26 cellular contexts compared by ENCODE assay signal in the genomic region with DNA sequence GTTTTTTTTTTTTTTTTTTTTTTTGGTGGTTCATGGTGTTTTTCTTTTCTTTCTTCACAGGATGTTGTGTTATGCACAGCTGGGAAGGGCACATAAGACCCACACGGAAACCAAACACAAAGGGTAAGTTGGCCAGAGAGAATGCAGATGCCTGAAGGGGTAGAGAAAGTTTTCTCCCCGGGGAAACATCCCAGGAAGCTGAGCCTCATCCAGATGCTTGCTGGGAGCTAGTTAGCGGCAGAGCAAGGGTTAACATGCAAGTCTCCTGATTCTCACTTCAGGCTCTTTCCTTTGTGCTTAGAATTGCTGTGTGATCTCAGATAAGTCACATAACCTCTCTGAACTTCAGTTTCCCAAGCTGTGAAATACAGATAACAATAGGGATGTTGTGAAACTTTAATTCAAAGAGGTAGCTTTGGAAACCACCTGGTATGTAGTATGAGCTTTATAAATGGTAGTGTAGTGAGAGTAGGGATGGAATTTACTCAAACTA. TPM values are rescaled to one million over a fixed set of nuclear protein-coding genes. Genes with fewer than 3 reads are reported as not detected.
DNase-seq lines count a peak whose midpoint lies in the region; ATAC-seq lines count a peak whose summit lies in the region.
"Had no signal": no experiment of that assay in that cellular context is flagged by ENCODE, and none has a peak within 500 bp of the region (broad histone marks: within the 10 kb centered on the region; RNA-seq: fewer than 3 reads in every experiment).

No MANE protein-coding gene starts in this region.

- CTCF ChIA-PET in activated CD4-positive, alpha-beta T cell treated with anti-CD3 and anti-CD28 coated beads for 36 hours (lab: Charles Lee): interaction anchor here (0.5 to 2.0 kb wide), 12 partner anchors 11 to 1230 kb away, joined by 3 to 7 read pairs (median 4); partner anchors contain the start of gene GPR108
- CTCF ChIA-PET in CD8-positive, alpha-beta memory T cell (lab: Charles Lee): interaction anchor here (0.9 to 2.3 kb wide), 6 partner anchors 24 to 153 kb away, joined by 3 to 17 read pairs (median 3); partner anchors contain the start of gene GPR108
- CTCF ChIA-PET in activated CD8-positive, alpha-beta T cell treated with anti-CD3 and anti-CD28 coated beads, Interleukin-2, amount 10 ng/mL, durations not matched to agents 7 days and 5 days (lab: Charles Lee): interaction anchor here (0.7 to 1.4 kb wide), 5 partner anchors 8 to 463 kb away, joined by 3 to 10 read pairs (median 3); no protein-coding TSS in a partner anchor

- POLR2A ChIA-PET in activated CD4-positive, alpha-beta T cell treated with anti-CD3 and anti-CD28 coated beads for 36 hours (lab: Charles Lee): interaction anchor here (0.6 to 1.1 kb wide), 4 partner anchors 27 to 1093 kb away, joined by 3 to 6 read pairs (median 4); no protein-coding TSS in a partner anchor
- POLR2A ChIA-PET in CD8-positive, alpha-beta memory T cell (lab: Charles Lee): interaction anchor here (0.6 to 1.3 kb wide), 3 partner anchors 26 to 159 kb away, joined by 3 to 13 read pairs (median 8); no protein-coding TSS in a partner anchor
- POLR2A ChIA-PET in activated CD8-positive, alpha-beta T cell treated with anti-CD3 and anti-CD28 coated beads, Interleukin-2, amount 10 ng/mL, durations not matched to agents 7 days and 5 days (lab: Charles Lee): interaction anchor here (0.6 to 1.1 kb wide), 3 partner anchors 87 to 250 kb away, joined by 3 read pairs; partner anchors contain the start of gene ZNF557

- H3K4me1 Mint-ChIP-seq in activated CD4-positive, alpha-beta T cell treated with anti-CD3 and anti-CD28 coated beads for 36 hours: peaks cover 77% of the 10 kb centered on the region
- H3K4me1 Mint-ChIP-seq in CD8-positive, alpha-beta memory T cell: peaks cover 53 to 81% (median 78%) of the 10 kb centered on the region in 3 donors
- peaks cover 58% of the 10 kb centered on the region for H3K4me1 Mint-ChIP-seq in activated CD8-positive, alpha-beta T cell treated with anti-CD3 and anti-CD28 coated beads, Interleukin-2, amount 10 ng/mL, durations not matched to agents 7 days and 5 days (ENCODE audit: low read depth)

- H3K36me3 Mint-ChIP-seq in activated CD4-positive, alpha-beta T cell treated with anti-CD3 and anti-CD28 coated beads for 36 hours (ENCODE audit: low read depth): peaks cover 45% of the 10 kb centered on the region
- H3K36me3 Mint-ChIP-seq in CD8-positive, alpha-beta memory T cell: peaks cover 0 to 38% (median 4%) of the 10 kb centered on the region in 3 donors
- peaks cover 47% of the 10 kb centered on the region for H3K36me3 Mint-ChIP-seq in activated CD8-positive, alpha-beta T cell treated with anti-CD3 and anti-CD28 coated beads, Interleukin-2, amount 10 ng/mL, durations not matched to agents 7 days and 5 days (ENCODE audit: low read depth)

- peak overlapping the region; percentile 9 for H3K4me3 ChIP-seq in CD8-positive, alpha-beta memory T cell (ENCODE audit: low read length)
- H3K4me3 ChIP-seq in effector memory CD4-positive, alpha-beta T cell (ENCODE audit: insufficient read depth, low read depth, low read length, poor library complexity, severe bottlenecking): peak overlapping the region; percentile 10
- H3K4me3 ChIP-seq: esophagus muscularis mucosa, gastrocnemius medialis, lung, right atrium auricular region, suprapubic skin, vagina had no signal

- no peaks in the 10 kb centered on the region for H3K36me3 ChIP-seq in CD8-positive, alpha-beta memory T cell (ENCODE audit: insufficient read depth, low read length)
- H3K36me3 ChIP-seq in effector memory CD4-positive, alpha-beta T cell (ENCODE audit: control insufficient read depth, insufficient read depth, low read length): no peaks in the 10 kb centered on the region
- H3K36me3 ChIP-seq: esophagus muscularis mucosa, gastrocnemius medialis, right atrium auricular region, suprapubic skin, vagina had no signal

- no peak overlapping the region for H3K4me3 Mint-ChIP-seq in activated CD4-positive, alpha-beta T cell treated with anti-CD3 and anti-CD28 coated beads for 36 hours
- H3K4me3 Mint-ChIP-seq in CD8-positive, alpha-beta memory T cell: peak overlapping the region; percentile 33 to 77 (median 65)
- peak overlapping the region; percentile 30 for H3K4me3 Mint-ChIP-seq in activated CD8-positive, alpha-beta T cell treated with anti-CD3 and anti-CD28 coated beads, Interleukin-2, amount 10 ng/mL, durations not matched to agents 7 days and 5 days

- no peak for DNase-seq in activated CD4-positive, alpha-beta T cell treated with anti-CD3 and anti-CD28 coated beads for 36 hours
- no peak for DNase-seq in activated CD4-positive, alpha-beta T cell treated with anti-CD3 and anti-CD28 coated beads, Interleukin-2, amount 50 U/mL, for 4 hours
- DNase-seq in CD8-positive, alpha-beta memory T cell: peak in 2 of 5 donors; percentile 24 to 56
- DNase-seq in activated CD8-positive, alpha-beta T cell treated with anti-CD3 and anti-CD28 coated beads, Interleukin-2, amount 10 ng/mL, durations not matched to agents 7 days and 5 days: peak; percentile 37
- no peak for DNase-seq in effector memory CD4-positive, alpha-beta T cell
- DNase-seq in COR-L47 (lab: John Stamatoyannopoulos, UW) (no peak), EL (no peak)
- DNase-seq: 8988T; AML-193; effector CD8-positive, alpha-beta T cell; gastrocnemius medialis; GOT3; NCI-H187 treated with DMSO at 0.1 percent for 48 hours; NCI-H2227 treated with DMSO at 0.1 percent for 48 hours; NCI-H774; OCI-M1 had no signal

- H3K27ac Mint-ChIP-seq in activated CD4-positive, alpha-beta T cell treated with anti-CD3 and anti-CD28 coated beads for 36 hours: peak overlapping the region; percentile 89
- H3K27ac Mint-ChIP-seq in CD8-positive, alpha-beta memory T cell: peak overlapping the region; percentile 46 to 94 (median 81)
- H3K27ac Mint-ChIP-seq in activated CD8-positive, alpha-beta T cell treated with anti-CD3 and anti-CD28 coated beads, Interleukin-2, amount 10 ng/mL, durations not matched to agents 7 days and 5 days: peak overlapping the region; percentile 87

- peaks cover 6% of the 10 kb centered on the region for H3K9me3 ChIP-seq in CD8-positive, alpha-beta memory T cell (ENCODE audit: low read length)
- H3K9me3 ChIP-seq in effector memory CD4-positive, alpha-beta T cell (ENCODE audit: control insufficient read depth, low read length): peaks cover 3% of the 10 kb centered on the region
- H3K9me3 ChIP-seq: gastrocnemius medialis, vagina had no signal

- H3K4me1 ChIP-seq in CD8-positive, alpha-beta memory T cell (ENCODE audit: insufficient read depth, low read length): peaks cover 79% of the 10 kb centered on the region
- H3K4me1 ChIP-seq in effector memory CD4-positive, alpha-beta T cell (ENCODE audit: control insufficient read depth, insufficient read depth, low read length, poor library complexity, severe bottlenecking): peaks cover 36% of the 10 kb centered on the region
- H3K4me1 ChIP-seq: esophagus muscularis mucosa, gastrocnemius medialis, right atrium auricular region, suprapubic skin, vagina had no signal

- peaks cover 50% of the 10 kb centered on the region for H3K9me3 Mint-ChIP-seq in activated CD4-positive, alpha-beta T cell treated with anti-CD3 and anti-CD28 coated beads for 36 hours (ENCODE audit: low read depth)
- peaks cover 4 to 22% (median 6%) of the 10 kb centered on the region in 5 donors for H3K9me3 Mint-ChIP-seq in CD8-positive, alpha-beta memory T cell
- peaks cover 18% of the 10 kb centered on the region for H3K9me3 Mint-ChIP-seq in activated CD8-positive, alpha-beta T cell treated with anti-CD3 and anti-CD28 coated beads, Interleukin-2, amount 10 ng/mL, durations not matched to agents 7 days and 5 days (ENCODE audit: insufficient read depth)

- H3K27me3 Mint-ChIP-seq in activated CD4-positive, alpha-beta T cell treated with anti-CD3 and anti-CD28 coated beads for 36 hours: no peaks in the 10 kb centered on the region
- H3K27me3 Mint-ChIP-seq in CD8-positive, alpha-beta memory T cell: peaks cover 3 to 9% of the 10 kb centered on the region in 2 donors
- H3K27me3 Mint-ChIP-seq in activated CD8-positive, alpha-beta T cell treated with anti-CD3 and anti-CD28 coated beads, Interleukin-2, amount 10 ng/mL, durations not matched to agents 7 days and 5 days (ENCODE audit: low read depth): no peaks in the 10 kb centered on the region

- ATAC-seq in activated CD4-positive, alpha-beta T cell treated with anti-CD3 and anti-CD28 coated beads for 36 hours: peak; percentile 60
- ATAC-seq in activated CD8-positive, alpha-beta T cell treated with anti-CD3 and anti-CD28 coated beads, Interleukin-2, amount 10 ng/mL, durations not matched to agents 7 days and 5 days: peak; percentile 48
- ATAC-seq in HG03039 (IDR thresholded peaks at IDR 0.05; ENCODE audit: unreplicated experiment): no peak
- ATAC-seq: gastrocnemius medialis, Right ventricle myocardium inferior had no signal

- no peak overlapping the region for H3K27ac ChIP-seq in CD8-positive, alpha-beta memory T cell (ENCODE audit: low read depth, low read length)
- H3K27ac ChIP-seq in effector memory CD4-positive, alpha-beta T cell (ENCODE audit: insufficient read depth, low read length, poor library complexity, severe bottlenecking): peak overlapping the region; percentile 46
- H3K27ac ChIP-seq: esophagus muscularis mucosa, gastrocnemius medialis, right atrium auricular region, suprapubic skin, vagina had no signal

- intact Hi-C loops in activated CD4-positive, alpha-beta T cell treated with anti-CD3 and anti-CD28 coated beads for 36 hours (cut with DNase I, micrococcal nuclease): loop anchor here in 1 of 2 experiments (5.0 kb wide), 1 partner anchor 57 kb away; no protein-coding TSS in a partner anchor

- no peaks in the 10 kb centered on the region for H3K27me3 ChIP-seq in CD8-positive, alpha-beta memory T cell (ENCODE audit: insufficient read depth, low read length, poor library complexity, severe bottlenecking)
- no peaks in the 10 kb centered on the region for H3K27me3 ChIP-seq in effector memory CD4-positive, alpha-beta T cell (replicated peaks; ENCODE audit: control insufficient read depth, insufficient read depth, low read length, poor library complexity, severe bottlenecking)
- H3K27me3 ChIP-seq: gastrocnemius medialis, right atrium auricular region, vagina had no signal

RNA-seq across cellular contexts. Expression of gene ADGRE1, which starts 3.1 kb away (rescaled TPM):
- 1 to 10 TPM; 6.0 to 6.5 TPM for total RNA-seq in activated CD4-positive, alpha-beta T cell treated with anti-CD3 and anti-CD28 coated beads for 36 hours
- total RNA-seq in CD8-positive, alpha-beta memory T cell: under 1 TPM; 0.53 to 0.59 TPM
- polyA plus RNA-seq in CD8-positive, alpha-beta memory T cell: 0.36 TPM
- under 1 TPM; 0.47 to 0.50 TPM for total RNA-seq in activated CD8-positive, alpha-beta T cell treated with anti-CD3 and anti-CD28 coated beads, Interleukin-2, amount 10 ng/mL, durations not matched to agents 7 days and 5 days
- total RNA-seq: G401, osteoblast, right atrium auricular region, suprapubic skin, vagina had no signal
- polyA plus RNA-seq: keratinocyte had no signal

Comparison
In these comparisons a context has a peak if more than half of its experiments do, and no peak if none do; other contexts are left out.
1. RNA of gene ADGRE1, which starts 3.1 kb away (total RNA-seq): 6.0 to 6.5 TPM in activated CD4-positive, alpha-beta T cell treated with anti-CD3 and anti-CD28 coated beads for 36 hours; 0.53 to 0.59 TPM in CD8-positive, alpha-beta memory T cell and 0.47 to 0.50 TPM in activated CD8-positive, alpha-beta T cell treated with anti-CD3 and anti-CD28 coated beads, Interleukin-2, amount 10 ng/mL, durations not matched to agents 7 days and 5 days; every median in the first group is over 4 times any median in the second.
2. Peak in every context shown above with its lines, with median percentiles within 50 percentile points of each other: H3K27ac Mint-ChIP-seq.